In genomic region chr15:37134699-37135131, GRCh38 we compare ENCODE assay signal across 9 cellular contexts. TPM values are rescaled to one million over a fixed set of nuclear protein-coding genes. Genes with fewer than 3 reads are reported as not detected.
DNase-seq lines count a peak whose midpoint lies in the region; TF ChIP-seq lines count a peak whose summit lies in the region.
"Had no signal": no experiment of that assay in that cellular context is flagged by ENCODE, and none has a peak within 500 bp of the region (broad histone marks: within the 10 kb centered on the region; RNA-seq: fewer than 3 reads in every experiment).

No MANE protein-coding gene starts in this region.

- in situ Hi-C loops in GM13976 (cut with MboI; ENCODE audit: low sequenced_read_pairs, unreplicated experiment), result no loop called here

- no peak overlapping the region for H3K27ac Mint-ChIP-seq in nephron
- H3K27ac Mint-ChIP-seq: dendritic cell treated with granulocyte-macrophage colony-stimulating factor and Interleukin-4, amounts not matched to agents 40 ng/mL and 50 ng/mL, for 4 days had no signal

- peaks cover 6% of the 10 kb centered on the region for H3K4me1 Mint-ChIP-seq in nephron

- peaks cover 0 to 5% (median 0%) of the 10 kb centered on the region in 45 donors for H3K27me3 ChIP-seq in dorsolateral prefrontal cortex

- intact Hi-C loops in dorsolateral prefrontal cortex (cut with DNase I), result loop anchor here in 1 of 2 donors (5.0 to 10.0 kb wide), 3 partner anchors 252 to 760 kb away; no protein-coding TSS in a partner anchor

- TF ChIP-seq CTCF in GM13976 (IDR thresholded peaks at IDR 0.05; ENCODE audit: borderline replicate concordance, control extremely low read depth, extremely low read depth, insufficient read depth, missing control alignments) (peak; percentile 28), dorsolateral prefrontal cortex (IDR thresholded peaks at IDR 0.05 in 54 of 56, conservative IDR thresholded peaks at IDR 0.05 in 2 of 56; ENCODE audit: low read depth in 1 of 56, partially characterized antibody in 56 of 56) (peak; percentile 56 to 85 (median 74)), nephron (IDR thresholded peaks at IDR 0.05; ENCODE audit: unreplicated experiment in 3 of 3) (peak; percentile 70 to 77 (median 72))

- H3K36me3 Mint-ChIP-seq in nephron (ENCODE audit: low read depth), result no peaks in the 10 kb centered on the region

- no peak overlapping the region for H3K4me3 ChIP-seq in dorsolateral prefrontal cortex

- peak; percentile 27 for DNase-seq in A172 (ENCODE audit: low spot score)
- no peak for DNase-seq in GM13976 (ENCODE audit: low spot score)
- peak; percentile 1 for DNase-seq in NCI-H524 treated with DMSO at 0.1 percent for 48 hours (lab: John Stamatoyannopoulos, UW)
- DNase-seq in dorsolateral prefrontal cortex, result no peak
- no peak for DNase-seq in activated CD4-positive, alpha-beta T cell treated with anti-CD3 and anti-CD28 coated beads for 1 hour
- DNase-seq in activated effector memory CD4-positive, alpha-beta T cell treated with Interleukin-2 at 50 U/mL for 16 hours, result no peak
- no peak for DNase-seq in effector CD4-positive, alpha-beta T cell

- no peak overlapping the region for H3K27ac ChIP-seq in dorsolateral prefrontal cortex

- no peaks in the 10 kb centered on the region for H3K9me3 Mint-ChIP-seq in nephron
- H3K9me3 Mint-ChIP-seq: dendritic cell treated with granulocyte-macrophage colony-stimulating factor and Interleukin-4, amounts not matched to agents 40 ng/mL and 50 ng/mL, for 4 days had no signal

- H3K27me3 Mint-ChIP-seq in nephron (ENCODE audit: low read depth), result peaks cover 4% of the 10 kb centered on the region

- no peak overlapping the region for H3K4me3 Mint-ChIP-seq in nephron
- H3K4me3 Mint-ChIP-seq: dendritic cell treated with granulocyte-macrophage colony-stimulating factor and Interleukin-4, amounts not matched to agents 40 ng/mL and 50 ng/mL, for 4 days had no signal

RNA-seq across cellular contexts. Expression of gene MEIS2, which starts 34.4 kb away (rescaled TPM):
- total RNA-seq in A172 (2014; rRNA removed; shearing (Covaris generic)), result 98.3 and 106 TPM in 2 replicates
- total RNA-seq in dorsolateral prefrontal cortex, result 10 to 100 TPM; 23.7 to 65.2 (median 44.8) TPM

Comparison
In these comparisons a context has a peak if more than half of its experiments do, and no peak if none do; other contexts are left out.
1. DNase-seq: peak in A172 (single experiment) and NCI-H524 treated with DMSO at 0.1 percent for 48 hours (single experiment); none in GM13976 (single experiment), dorsolateral prefrontal cortex (0 of 10), activated CD4-positive, alpha-beta T cell treated with anti-CD3 and anti-CD28 coated beads for 1 hour (single experiment), activated effector memory CD4-positive, alpha-beta T cell treated with Interleukin-2 at 50 U/mL for 16 hours (single experiment) and effector CD4-positive, alpha-beta T cell (single experiment).
2. Peak in every context shown above with its lines, with median percentiles within 50 percentile points of each other: CTCF ChIP-seq.